8 cellular contexts compared by ENCODE assay signal in genomic region chr20:52192296-52193007, GRCh38. TPM values are rescaled to one million over a fixed set of nuclear protein-coding genes. Genes with fewer than 3 reads are reported as not detected.
DNase-seq lines count a peak whose midpoint lies in the region; ATAC-seq and TF ChIP-seq lines count a peak whose summit lies in the region.

No MANE protein-coding gene starts in this region.

- H3K9me3 Mint-ChIP-seq in activated CD4-positive, alpha-beta T cell treated with anti-CD3 and anti-CD28 coated beads for 36 hours (ENCODE audit: low read depth): no peaks in the 10 kb centered on the region

- DNase-seq in activated CD4-positive, alpha-beta T cell treated with anti-CD3 and anti-CD28 coated beads for 36 hours: no peak
- DNase-seq in activated CD4-positive, alpha-beta T cell treated with anti-CD3 and anti-CD28 coated beads for 4 hours: no peak
- DNase-seq in SK-N-DZ (ENCODE audit: low spot score): peak; percentile 86
- DNase-seq in epithelial cell of esophagus (ENCODE audit: low read depth): no peak
- no peak for DNase-seq in epidermal melanocyte (ENCODE audit: insufficient read length, low spot score)

- no peaks in the 10 kb centered on the region for H3K27me3 Mint-ChIP-seq in activated CD4-positive, alpha-beta T cell treated with anti-CD3 and anti-CD28 coated beads for 36 hours

- peak; percentile 34 for ATAC-seq in activated CD4-positive, alpha-beta T cell treated with anti-CD3 and anti-CD28 coated beads for 36 hours
- peak; percentile 53 for ATAC-seq in GM21528 (IDR thresholded peaks at IDR 0.05; ENCODE audit: low FRiP score, unreplicated experiment)

- H3K27me3 ChIP-seq in HUES48 (ENCODE audit: control insufficient read depth, insufficient read depth, low read length) (no peaks in the 10 kb centered on the region), muscle layer of duodenum (ENCODE audit: low read depth, low read length) (no peaks in the 10 kb centered on the region)

- POLR2A ChIA-PET in activated CD4-positive, alpha-beta T cell treated with anti-CD3 and anti-CD28 coated beads for 36 hours (lab: Charles Lee): no interaction called here

- CTCF ChIA-PET in activated CD4-positive, alpha-beta T cell treated with anti-CD3 and anti-CD28 coated beads for 36 hours (lab: Charles Lee): interaction anchor here (0.6 to 2.2 kb wide), 7 partner anchors 10 to 810 kb away, joined by 3 to 7 read pairs (median 3); no protein-coding TSS in a partner anchor

- peak overlapping the region; percentile 86 for H3K9ac ChIP-seq in HUES48 (ENCODE audit: low read depth, low read length)

- H3K27ac Mint-ChIP-seq in activated CD4-positive, alpha-beta T cell treated with anti-CD3 and anti-CD28 coated beads for 36 hours: peak overlapping the region; percentile 89

- intact Hi-C loops in activated CD4-positive, alpha-beta T cell treated with anti-CD3 and anti-CD28 coated beads for 36 hours (cut with DNase I, micrococcal nuclease): no loop called here

- no peaks in the 10 kb centered on the region for H3K36me3 Mint-ChIP-seq in activated CD4-positive, alpha-beta T cell treated with anti-CD3 and anti-CD28 coated beads for 36 hours (ENCODE audit: low read depth)

- H3K4me3 ChIP-seq in HUES48 (ENCODE audit: low read depth, low read length): peak overlapping the region; percentile 99
- H3K4me3 ChIP-seq in epithelial cell of esophagus (ENCODE audit: low read length): peak overlapping the region; percentile 76
- H3K4me3 ChIP-seq in muscle layer of duodenum (ENCODE audit: low read depth in 1 of 2, low read length in 2 of 2): peak overlapping the region; percentile 96 to 98

- H3K9me3 ChIP-seq in HUES48 (ENCODE audit: control insufficient read depth, insufficient read depth, low read length) (no peaks in the 10 kb centered on the region), muscle layer of duodenum (ENCODE audit: control insufficient read depth in 1 of 2, low read length in 2 of 2) (no peaks in the 10 kb centered on the region)

- no peaks in the 10 kb centered on the region for H3K36me3 ChIP-seq in HUES48 (ENCODE audit: control insufficient read depth, insufficient read depth, low read length)
- no peaks in the 10 kb centered on the region for H3K36me3 ChIP-seq in muscle layer of duodenum (ENCODE audit: control insufficient read depth in 1 of 2, insufficient read depth in 2 of 2, low read length in 2 of 2)

- peak overlapping the region; percentile 81 for H3K4me3 Mint-ChIP-seq in activated CD4-positive, alpha-beta T cell treated with anti-CD3 and anti-CD28 coated beads for 36 hours

- H3K4me1 ChIP-seq in HUES48 (ENCODE audit: control insufficient read depth, insufficient read depth, low read length) (peaks cover 5% of the 10 kb centered on the region), muscle layer of duodenum (ENCODE audit: control insufficient read depth in 1 of 2, insufficient read depth in 2 of 2, low read length in 2 of 2) (peaks cover 0 to 12% of the 10 kb centered on the region in 2 donors)

- H3K4me1 Mint-ChIP-seq in activated CD4-positive, alpha-beta T cell treated with anti-CD3 and anti-CD28 coated beads for 36 hours: peaks cover 15% of the 10 kb centered on the region

- TF ChIP-seq CTCF in epithelial cell of esophagus (IDR thresholded peaks at IDR 0.05; ENCODE audit: insufficient read depth, low read depth, low read length, missing control alignments): no peak

- H3K27ac ChIP-seq in HUES48 (ENCODE audit: low read depth, low read length) (peak overlapping the region; percentile 91), muscle layer of duodenum (ENCODE audit: low read length) (peak overlapping the region; percentile 51)

RNA-seq across cellular contexts. Expression of gene ZFP64, which starts 0.9 kb away (rescaled TPM):
- 10 to 100 TPM; 12.2 to 16.5 TPM for total RNA-seq in activated CD4-positive, alpha-beta T cell treated with anti-CD3 and anti-CD28 coated beads for 36 hours
- 18.1 and 21.8 TPM in 2 replicates for polyA plus RNA-seq in SK-N-DZ (2014; cell fraction: cytosol; rRNA removed)
- 13.1 and 18.1 TPM in 2 replicates for polyA plus RNA-seq in SK-N-DZ (2014; cell fraction: nucleus; rRNA removed)
